In genomic region chr1:145719230-145720079, GRCh38 we compare ENCODE assay signal across 1 cellular context.
TF ChIP-seq lines count a peak whose summit lies in the region.

A gene with protein sequence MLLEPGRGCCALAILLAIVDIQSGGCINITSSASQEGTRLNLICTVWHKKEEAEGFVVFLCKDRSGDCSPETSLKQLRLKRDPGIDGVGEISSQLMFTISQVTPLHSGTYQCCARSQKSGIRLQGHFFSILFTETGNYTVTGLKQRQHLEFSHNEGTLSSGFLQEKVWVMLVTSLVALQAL (plus strand): TSS chr1:145719499. CDS start chr1:145728328, 8,829 bp downstream.

TF ChIP-seq in K562, 482 proteins besides CTCF, POLR2A, EP300 and RAD21:
- TF ChIP-seq L3MBTL2 (IDR thresholded peaks at IDR 0.05) (no peak), MXI1 (IDR thresholded peaks at IDR 0.05; ENCODE audit: low read depth, low read length) (no peak), PCBP1 (IDR thresholded peaks at IDR 0.05; ENCODE audit: low read depth, low read length, poor library complexity, severe bottlenecking) (no peak), ZNF518B (CRISPR knock-in tag; IDR thresholded peaks at IDR 0.05) (no peak), ZNF253 (CRISPR knock-in tag; conservative IDR thresholded peaks at IDR 0.05) (no peak), MNT (conservative IDR thresholded peaks at IDR 0.05) (no peak)
